In genomic region chr1:210448293-210448892, GRCh38 we compare ENCODE assay signal across 9 cellular contexts.
A peak's percentile ranks its signal among the peaks of the same experiment; 100 is the strongest.
DNase-seq lines count a peak whose midpoint lies in the region; ATAC-seq, FAIRE-seq and TF ChIP-seq lines count a peak whose summit lies in the region.
"Had no signal": no experiment of that assay in that cellular context is flagged by ENCODE, and none has a peak within 500 bp of the region (broad histone marks: within the 10 kb centered on the region; RNA-seq: fewer than 3 reads in every experiment).

No MANE protein-coding gene starts in this region.

- no peak for TF ChIP-seq EP300 in A549 (IDR thresholded peaks at IDR 0.05)

- DNase-seq in A549 (ENCODE audit: low read depth in 1 of 2, low spot score in 1 of 2) (peak; percentile 36 to 58), NCI-H1105 (lab: John Stamatoyannopoulos, UW) (peak; percentile 64), fibroblast of mammary gland (ENCODE audit: low read depth) (peak; percentile 67), prostate gland (ENCODE audit: low spot score) (peak; percentile 11), middle frontal gyrus (ENCODE audit: extremely low spot score, low spot score) (no peak), natural killer cell (no peak)

- no peaks in the 10 kb centered on the region for H3K4me1 Mint-ChIP-seq in natural killer cell

- H3K4me1 ChIP-seq in A549 = peaks cover 30% of the 10 kb centered on the region
- H3K4me1 ChIP-seq in prostate gland (replicated peaks) = no peaks in the 10 kb centered on the region

- H3K36me3 Mint-ChIP-seq in natural killer cell = no peaks in the 10 kb centered on the region

- peak; percentile 89 for TF ChIP-seq CTCF in A549 (IDR thresholded peaks at IDR 0.05)
- peak; percentile 71 for TF ChIP-seq CTCF in fibroblast of mammary gland (conservative IDR thresholded peaks at IDR 0.05; ENCODE audit: control insufficient read depth, insufficient read depth, low read depth, low read length)
- TF ChIP-seq CTCF in prostate gland (IDR thresholded peaks at IDR 0.05) = peak in 3 of 4 experiments; percentile 38 to 68 (median 55)
- TF ChIP-seq CTCF in natural killer cell (IDR thresholded peaks at IDR 0.05) = no peak

- H3K27ac ChIP-seq in A549 = peak overlapping the region; percentile 18 to 72; a peak in 4 of 6 replicates
- no peak overlapping the region for H3K27ac ChIP-seq in prostate gland

- H3K4me3 ChIP-seq in A549 (no peak overlapping the region), fibroblast of mammary gland (ENCODE audit: control insufficient read depth, low read depth, low read length) (no peak overlapping the region), prostate gland (no peak overlapping the region)

- H3K27me3 ChIP-seq in prostate gland (replicated peaks; ENCODE audit: insufficient read depth) = no peaks in the 10 kb centered on the region

- H3K4me3 Mint-ChIP-seq in natural killer cell = no peak overlapping the region
- H3K4me3 Mint-ChIP-seq: stimulated activated naive CD8-positive, alpha-beta T cell treated with anti-CD3 and anti-CD28 coated beads, Interleukin-15, Interleukin-2, amounts not matched to agents 100 ng/mL and 50 ng/mL, for 24 hours had no signal

- TF ChIP-seq POLR2A in A549 (IDR thresholded peaks at IDR 0.05; ENCODE audit: low read length) (no peak), prostate gland (IDR thresholded peaks at IDR 0.05) (no peak)

- H3K9me3 ChIP-seq in A549 = no peaks in the 10 kb centered on the region
- no peaks in the 10 kb centered on the region for H3K9me3 ChIP-seq in prostate gland

- H3K27me3 Mint-ChIP-seq in natural killer cell (ENCODE audit: low read depth in 2 of 2) = peaks cover under 1 to 6% of the 10 kb centered on the region in 2 donors
- H3K27me3 Mint-ChIP-seq: stimulated activated naive CD8-positive, alpha-beta T cell treated with anti-CD3 and anti-CD28 coated beads, Interleukin-15, Interleukin-2, amounts not matched to agents 100 ng/mL and 50 ng/mL, for 24 hours had no signal

- TF ChIP-seq RAD21 in A549 (conservative IDR thresholded peaks at IDR 0.05 in 1 of 2, IDR thresholded peaks at IDR 0.05 in 1 of 2) = peak; percentile 92

- H3K4me2 ChIP-seq in A549 = no peak overlapping the region

- FAIRE-seq in A549 (lab: Jason Lieb, UNC) (peak; percentile 28), G401.6 (lab: Jason Lieb, UNC) (peak; percentile 63)

- WGBS in A549 (ENCODE audit: missing lambda C conversion rate) = 35% methylated on average over 4 of the region's 4 CpGs
- 40% methylated on average over 4 of the region's 4 CpGs for WGBS in prostate gland

- POLR2A ChIA-PET in A549 (lab: Yijun Ruan, JAX) = interaction anchor here (1.1 to 3.0 kb wide), 2 partner anchors 9 to 685 kb away, joined by 4 to 15 read pairs; partner anchors contain the start of gene KCNH1

- H3K27ac Mint-ChIP-seq in natural killer cell = no peak overlapping the region
- H3K27ac Mint-ChIP-seq: stimulated activated naive CD8-positive, alpha-beta T cell treated with anti-CD3 and anti-CD28 coated beads, Interleukin-15, Interleukin-2, amounts not matched to agents 100 ng/mL and 50 ng/mL, for 24 hours had no signal

- no peaks in the 10 kb centered on the region for H3K9me3 Mint-ChIP-seq in natural killer cell
- H3K9me3 Mint-ChIP-seq: stimulated activated naive CD8-positive, alpha-beta T cell treated with anti-CD3 and anti-CD28 coated beads, Interleukin-15, Interleukin-2, amounts not matched to agents 100 ng/mL and 50 ng/mL, for 24 hours had no signal

- intact Hi-C loops in prostate gland (cut with DNase I) = loop anchor here (2.0 kb wide), 1 partner anchor 686 kb away; the partner anchor contains the start of gene KCNH1
- intact Hi-C loops in natural killer cell (cut with micrococcal nuclease) = no loop called here

- CTCF ChIA-PET in A549 (lab: Yijun Ruan, JAX) = interaction anchor here (0.6 to 9.1 kb wide), 55 partner anchors 9 to 1784 kb away, joined by 3 to 270 read pairs (median 4); partner anchors contain the start of gene KCNH1

- no peaks in the 10 kb centered on the region for H3K36me3 ChIP-seq in prostate gland

- ATAC-seq in A549 (peak; percentile 59 to 90; a peak in 4 of 6 replicates), SK-N-SH treated with all-trans-retinoic acid at 6 μM for 48 hours (peak; percentile 96), natural killer cell (no peak)

TF ChIP-seq in A549, 52 proteins besides CTCF, POLR2A, EP300 and RAD21:
- TF ChIP-seq SMC3 (IDR thresholded peaks at IDR 0.05) = peak; percentile 88
- no peak for TF ChIP-seq ESRRA (IDR thresholded peaks at IDR 0.05; ENCODE audit: borderline replicate concordance, low read length)

TF ChIP-seq in SK-N-SH treated with all-trans-retinoic acid at 6 μM for 48 hours, 23 proteins besides CTCF, POLR2A, EP300 and RAD21 (continues in another document):
- TF ChIP-seq ZNF565 (CRISPR knock-in tag; conservative IDR thresholded peaks at IDR 0.05; ENCODE audit: low read depth) = no peak
- TF ChIP-seq GLIS3 (CRISPR knock-in tag; IDR thresholded peaks at IDR 0.05) = no peak
- no peak for TF ChIP-seq BACH2 (CRISPR knock-in tag; IDR thresholded peaks at IDR 0.05; ENCODE audit: borderline replicate concordance)
- no peak for TF ChIP-seq OSR1 (CRISPR knock-in tag; IDR thresholded peaks at IDR 0.05)
- TF ChIP-seq RARB (CRISPR knock-in tag; IDR thresholded peaks at IDR 0.05) = no peak
- no peak for TF ChIP-seq CSDC2 (CRISPR knock-in tag; IDR thresholded peaks at IDR 0.05)
- no peak for TF ChIP-seq CREB5 (CRISPR knock-in tag; IDR thresholded peaks at IDR 0.05; ENCODE audit: low read depth)
- TF ChIP-seq, protein P1, sequence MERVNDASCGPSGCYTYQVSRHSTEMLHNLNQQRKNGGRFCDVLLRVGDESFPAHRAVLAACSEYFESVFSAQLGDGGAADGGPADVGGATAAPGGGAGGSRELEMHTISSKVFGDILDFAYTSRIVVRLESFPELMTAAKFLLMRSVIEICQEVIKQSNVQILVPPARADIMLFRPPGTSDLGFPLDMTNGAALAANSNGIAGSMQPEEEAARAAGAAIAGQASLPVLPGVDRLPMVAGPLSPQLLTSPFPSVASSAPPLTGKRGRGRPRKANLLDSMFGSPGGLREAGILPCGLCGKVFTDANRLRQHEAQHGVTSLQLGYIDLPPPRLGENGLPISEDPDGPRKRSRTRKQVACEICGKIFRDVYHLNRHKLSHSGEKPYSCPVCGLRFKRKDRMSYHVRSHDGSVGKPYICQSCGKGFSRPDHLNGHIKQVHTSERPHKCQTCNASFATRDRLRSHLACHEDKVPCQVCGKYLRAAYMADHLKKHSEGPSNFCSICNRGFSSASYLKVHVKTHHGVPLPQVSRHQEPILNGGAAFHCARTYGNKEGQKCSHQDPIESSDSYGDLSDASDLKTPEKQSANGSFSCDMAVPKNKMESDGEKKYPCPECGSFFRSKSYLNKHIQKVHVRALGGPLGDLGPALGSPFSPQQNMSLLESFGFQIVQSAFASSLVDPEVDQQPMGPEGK (CRISPR knock-in tag; IDR thresholded peaks at IDR 0.05; ENCODE audit: borderline replicate concordance) = no peak
- TF ChIP-seq ISL1 (CRISPR knock-in tag; IDR thresholded peaks at IDR 0.05) = no peak
- TF ChIP-seq, protein P2, sequence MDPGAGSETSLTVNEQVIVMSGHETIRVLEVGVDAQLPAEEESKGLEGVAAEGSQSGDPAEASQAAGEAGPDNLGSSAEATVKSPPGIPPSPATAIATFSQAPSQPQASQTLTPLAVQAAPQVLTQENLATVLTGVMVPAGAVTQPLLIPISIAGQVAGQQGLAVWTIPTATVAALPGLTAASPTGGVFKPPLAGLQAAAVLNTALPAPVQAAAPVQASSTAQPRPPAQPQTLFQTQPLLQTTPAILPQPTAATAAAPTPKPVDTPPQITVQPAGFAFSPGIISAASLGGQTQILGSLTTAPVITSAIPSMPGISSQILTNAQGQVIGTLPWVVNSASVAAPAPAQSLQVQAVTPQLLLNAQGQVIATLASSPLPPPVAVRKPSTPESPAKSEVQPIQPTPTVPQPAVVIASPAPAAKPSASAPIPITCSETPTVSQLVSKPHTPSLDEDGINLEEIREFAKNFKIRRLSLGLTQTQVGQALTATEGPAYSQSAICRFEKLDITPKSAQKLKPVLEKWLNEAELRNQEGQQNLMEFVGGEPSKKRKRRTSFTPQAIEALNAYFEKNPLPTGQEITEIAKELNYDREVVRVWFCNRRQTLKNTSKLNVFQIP (CRISPR knock-in tag; IDR thresholded peaks at IDR 0.05; ENCODE audit: borderline replicate concordance, low read depth) = no peak
- TF ChIP-seq TOX (CRISPR knock-in tag; IDR thresholded peaks at IDR 0.05; ENCODE audit: borderline replicate concordance) = no peak
- no peak for TF ChIP-seq SNAI2 (CRISPR knock-in tag; IDR thresholded peaks at IDR 0.05)
- TF ChIP-seq ZFP3 (CRISPR knock-in tag; IDR thresholded peaks at IDR 0.05) = no peak
- no peak for TF ChIP-seq ZC3H10 (CRISPR knock-in tag; IDR thresholded peaks at IDR 0.05)
- no peak for TF ChIP-seq ZFP30 (CRISPR knock-in tag; IDR thresholded peaks at IDR 0.05)
- TF ChIP-seq ESRRG (CRISPR knock-in tag; IDR thresholded peaks at IDR 0.05) = no peak
- no peak for TF ChIP-seq ZNF70 (CRISPR knock-in tag; IDR thresholded peaks at IDR 0.05)

Comparison
In these comparisons a context has a peak if more than half of its experiments do, and no peak if none do; other contexts are left out.
1. ATAC-seq: peak in A549 (2 of 2) and SK-N-SH treated with all-trans-retinoic acid at 6 μM for 48 hours (single experiment); none in natural killer cell (0 of 3).
2. DNase-seq: peak in A549 (2 of 2), NCI-H1105 (single experiment), fibroblast of mammary gland (single experiment) and prostate gland (single experiment); none in middle frontal gyrus (single experiment) and natural killer cell (single experiment).
3. H3K27ac ChIP-seq: peak in A549 (2 of 2); none in prostate gland (0 of 2).